11 cellular contexts compared by ENCODE assay signal in genomic region chr11:102267602-102268001, GRCh38. TPM values are rescaled to one million over a fixed set of nuclear protein-coding genes. Genes with fewer than 3 reads are reported as not detected.
DNase-seq lines count a peak whose midpoint lies in the region; ATAC-seq, FAIRE-seq and TF ChIP-seq lines count a peak whose summit lies in the region.
"Had no signal": no experiment of that assay in that cellular context is flagged by ENCODE, and none has a peak within 500 bp of the region (broad histone marks: within the 10 kb centered on the region; RNA-seq: fewer than 3 reads in every experiment).

No MANE protein-coding gene starts in this region.

- POLR2A ChIA-PET in CD4-positive, alpha-beta T cell (lab: Charles Lee), result interaction anchor here (2.5 kb wide), 1 partner anchor 51 kb away, joined by 9 read pairs; no protein-coding TSS in a partner anchor
- POLR2A ChIA-PET in endothelial cell of umbilical vein (lab: Charles Lee), result interaction anchor here (0.8 kb wide), 1 partner anchor 207 kb away, joined by 5 read pairs; no protein-coding TSS in a partner anchor

- H3K9me3 ChIP-seq in CD4-positive, alpha-beta T cell (ENCODE audit: control insufficient read depth, low read length), result no peaks in the 10 kb centered on the region
- H3K9me3 ChIP-seq in endothelial cell of umbilical vein (replicated peaks; ENCODE audit: control insufficient read depth, insufficient read depth, low read length) (no peaks in the 10 kb centered on the region), osteoblast (ENCODE audit: low read depth, low read length) (no peaks in the 10 kb centered on the region)

- H3K27me3 ChIP-seq in CD4-positive, alpha-beta T cell (ENCODE audit: control insufficient read depth, insufficient read depth, low read length), result no peaks in the 10 kb centered on the region
- H3K27me3 ChIP-seq in endothelial cell of umbilical vein (ENCODE audit: control insufficient read depth in 2 of 2, insufficient read depth in 2 of 2, low read length in 2 of 2) (peaks cover 11 to 20% of the 10 kb centered on the region in 2 experiments), osteoblast (ENCODE audit: insufficient read depth, low read length) (no peaks in the 10 kb centered on the region)

- H3K4me2 ChIP-seq in endothelial cell of umbilical vein (ENCODE audit: insufficient read depth, low read length) (no peak overlapping the region), osteoblast (ENCODE audit: insufficient read depth, low read length) (peak overlapping the region; percentile 92)

- H4K20me1 ChIP-seq in endothelial cell of umbilical vein (replicated peaks; ENCODE audit: control insufficient read depth, extremely low read depth, insufficient read depth, low read length), result no peaks in the 10 kb centered on the region
- no peaks in the 10 kb centered on the region for H4K20me1 ChIP-seq in osteoblast (ENCODE audit: insufficient read depth, low read length)

- CTCF ChIA-PET in CD4-positive, alpha-beta T cell (lab: Charles Lee), result interaction anchor here (0.6 to 3.2 kb wide), 3 partner anchors 26 to 422 kb away, joined by 3 to 14 read pairs (median 4); no protein-coding TSS in a partner anchor
- CTCF ChIA-PET in endothelial cell of umbilical vein (lab: Charles Lee), result interaction anchor here (1.0 to 1.6 kb wide), 5 partner anchors 9 to 399 kb away, joined by 3 to 6 read pairs (median 4); no protein-coding TSS in a partner anchor

- H3K27ac Mint-ChIP-seq in CD4-positive, alpha-beta T cell, result no peak overlapping the region
- H3K27ac Mint-ChIP-seq: dendritic cell treated with granulocyte-macrophage colony-stimulating factor and Interleukin-4, amounts not matched to agents 40 ng/mL and 50 ng/mL, for 4 days had no signal

- H3K9me3 Mint-ChIP-seq in CD4-positive, alpha-beta T cell, result no peaks in the 10 kb centered on the region
- H3K9me3 Mint-ChIP-seq: dendritic cell treated with granulocyte-macrophage colony-stimulating factor and Interleukin-4, amounts not matched to agents 40 ng/mL and 50 ng/mL, for 4 days had no signal

- no peak overlapping the region for H3K27ac ChIP-seq in CD4-positive, alpha-beta T cell (ENCODE audit: low read depth, low read length)
- H3K27ac ChIP-seq in endothelial cell of umbilical vein (ENCODE audit: insufficient read depth, low read depth, low read length) (no peak overlapping the region), osteoblast (ENCODE audit: low read depth, low read length) (peak overlapping the region; percentile 38)

- H2AFZ ChIP-seq in endothelial cell of umbilical vein (ENCODE audit: low read depth, low read length) (no peak overlapping the region), osteoblast (ENCODE audit: low read length) (peak overlapping the region; percentile 89)

- BruUV-seq in endothelial cell of umbilical vein (replicated peaks; lab: Mats Ljungman, UMichigan), result no TSS peak

- peak; percentile 24 for FAIRE-seq in endothelial cell of umbilical vein (lab: Jason Lieb, UNC)

- TF ChIP-seq CTCF in CD4-positive, alpha-beta T cell (IDR thresholded peaks at IDR 0.05), result no peak
- TF ChIP-seq CTCF in endothelial cell of umbilical vein (IDR thresholded peaks at IDR 0.05; ENCODE audit: extremely low read depth in 1 of 2, insufficient read depth in 1 of 2, low read depth in 1 of 2, low read length in 2 of 2) (no peak), osteoblast (IDR thresholded peaks at IDR 0.05; ENCODE audit: extremely low read depth, low read depth, low read length) (no peak)

- TF ChIP-seq POLR2A in endothelial cell of umbilical vein (IDR thresholded peaks at IDR 0.05; ENCODE audit: low read depth, low read length), result no peak

- no peak for DNase-seq in CD4-positive, alpha-beta T cell
- DNase-seq in NCI-H226 (peak; percentile 72), endothelial cell of umbilical vein (ENCODE audit: low read depth, low spot score) (peak; percentile 18), osteoblast (ENCODE audit: insufficient read length, low spot score, missing footprints) (peak; percentile 62), SW 1271 (lab: John Stamatoyannopoulos, UW) (no peak), NCI-H69 (lab: John Stamatoyannopoulos, UW) (no peak), activated gamma-delta T cell (lab: John Stamatoyannopoulos, UW) (no peak)
- DNase-seq: GF-D8, Kasumi-1 had no signal

- H3K4me1 ChIP-seq in endothelial cell of umbilical vein (ENCODE audit: control insufficient read depth, extremely low read depth, insufficient read depth, low read length) (peaks cover 6% of the 10 kb centered on the region), osteoblast (ENCODE audit: insufficient read depth, low read length) (peaks cover 29% of the 10 kb centered on the region)

- ATAC-seq in CD4-positive, alpha-beta T cell (ENCODE audit: poor library complexity), result no peak
- ATAC-seq in GM21526 (IDR thresholded peaks at IDR 0.05; ENCODE audit: low FRiP score, unreplicated experiment), result no peak

- no peak overlapping the region for H3K4me3 ChIP-seq in endothelial cell of umbilical vein (replicated peaks in 1 of 3; ENCODE audit: insufficient read depth in 1 of 3, low read depth in 1 of 3, low read length in 3 of 3)
- peak overlapping the region; percentile 74 for H3K4me3 ChIP-seq in osteoblast (ENCODE audit: insufficient read depth, low read length)

- no peaks in the 10 kb centered on the region for H3K9me1 ChIP-seq in endothelial cell of umbilical vein (replicated peaks; ENCODE audit: control insufficient read depth, extremely low read depth, insufficient read depth, low read length)

- intact Hi-C loops in CD4-positive, alpha-beta T cell (cut with DNase I, micrococcal nuclease), result loop anchor here (1.0 to 10.0 kb wide), 3 partner anchors 50 to 837 kb away; partner anchors contain the start of genes ANGPTL5 (in 1 of the 2), BIRC3 (in 1 of the 2), CEP126 (in 1 of the 2) and DYNC2H1 (in 1 of the 2)
- intact Hi-C loops in endothelial cell of umbilical vein (cut with micrococcal nuclease), result loop anchor here (2.0 to 10.0 kb wide), 3 partner anchors 41 to 403 kb away; partner anchors contain the start of gene YAP1

- dilution Hi-C loops in endothelial cell of umbilical vein (cut with MboI; ENCODE audit: extremely low pct_ligation_motif_present, low sequenced_read_pairs), result no loop called here

- no peaks in the 10 kb centered on the region for H3K36me3 Mint-ChIP-seq in CD4-positive, alpha-beta T cell (ENCODE audit: low read depth)

- H3K4me3 Mint-ChIP-seq in CD4-positive, alpha-beta T cell, result peak overlapping the region; percentile 67

- H3K4me1 Mint-ChIP-seq in CD4-positive, alpha-beta T cell (ENCODE audit: low read depth), result peaks cover 39% of the 10 kb centered on the region

- H3K36me3 ChIP-seq in endothelial cell of umbilical vein (ENCODE audit: control insufficient read depth in 2 of 2, extremely low read depth in 1 of 2, insufficient read depth in 2 of 2, low read length in 2 of 2) (no peaks in the 10 kb centered on the region), osteoblast (ENCODE audit: insufficient read depth, low read length) (no peaks in the 10 kb centered on the region)

- no peak overlapping the region for H3K9ac ChIP-seq in endothelial cell of umbilical vein (replicated peaks; ENCODE audit: extremely low read depth, insufficient read depth, low read length)

- H3K79me2 ChIP-seq in endothelial cell of umbilical vein (ENCODE audit: control insufficient read depth, insufficient read depth, low read length) (no peaks in the 10 kb centered on the region), osteoblast (ENCODE audit: insufficient read depth, low read length) (no peaks in the 10 kb centered on the region)

- no peaks in the 10 kb centered on the region for H3K27me3 Mint-ChIP-seq in CD4-positive, alpha-beta T cell

TF ChIP-seq in endothelial cell of umbilical vein, 7 proteins besides CTCF, POLR2A, EP300 and RAD21:
- TF ChIP-seq FOS (IDR thresholded peaks at IDR 0.05; ENCODE audit: borderline replicate concordance, insufficient read depth, low read length) (peak; percentile 22), GATA2 (IDR thresholded peaks at IDR 0.05; ENCODE audit: insufficient read depth, insufficient read length, low read depth, low read length) (peak; percentile 50), POLR2AphosphoS5 (IDR thresholded peaks at IDR 0.05; ENCODE audit: insufficient read depth, low read depth, low read length) (no peak), EZH2 (IDR thresholded peaks at IDR 0.05; ENCODE audit: borderline replicate concordance, low read depth, low read length, severe bottlenecking) (no peak)
TF ChIP-seq in endothelial cell of umbilical vein: peak in this region for 2.

RNA-seq across cellular contexts. Expression of gene BIRC3, which starts 49.7 kb away (rescaled TPM):
- 100 to 1,000 TPM; 115 to 124 TPM for total RNA-seq in CD4-positive, alpha-beta T cell
- total RNA-seq in endothelial cell of umbilical vein (0.60 and 1.4 TPM in 2 replicates), osteoblast (1.2 and 1.8 TPM in 2 replicates)
- 0.28 and 0.37 TPM in 2 replicates for polyA plus RNA-seq in endothelial cell of umbilical vein
- 0.43 and 0.68 TPM in 2 replicates for polyA plus RNA-seq in endothelial cell of umbilical vein (2011; cell fraction: cytosol; rRNA removed)
- 0.67 and 0.83 TPM in 2 replicates for polyA plus RNA-seq in endothelial cell of umbilical vein (2011; cell fraction: nucleus; rRNA removed)
- polyA plus RNA-seq in endothelial cell of umbilical vein (2012), result 1.2 and 1.6 TPM in 2 replicates
- polyA minus RNA-seq in endothelial cell of umbilical vein, result 0.59 and 1.5 TPM in 2 replicates
- 7.0 TPM for polyA minus RNA-seq in endothelial cell of umbilical vein (2011; cell fraction: cytosol; rRNA and poly(A)+ RNA removed)
- 0.72 and 1.1 TPM in 2 replicates for polyA minus RNA-seq in endothelial cell of umbilical vein (2011; cell fraction: nucleus; rRNA and poly(A)+ RNA removed)

Comparison
In these comparisons a context has a peak if more than half of its experiments do, and no peak if none do; other contexts are left out.
1. DNase-seq: peak in NCI-H226 (single experiment), endothelial cell of umbilical vein (single experiment) and osteoblast (single experiment); none in CD4-positive, alpha-beta T cell (0 of 10), SW 1271 (0 of 2), NCI-H69 (single experiment) and activated gamma-delta T cell (single experiment).
2. RNA of gene BIRC3, which starts 49.7 kb away (total RNA-seq): 115 to 124 TPM in CD4-positive, alpha-beta T cell; 1.2 to 1.8 TPM in osteoblast and 0.60 to 1.4 TPM in endothelial cell of umbilical vein; every median in the first group is over 10 times any median in the second.